1 cellular context compared by ENCODE assay signal in genomic region chr12:124503305-124503704, GRCh38.
TF ChIP-seq lines count a peak whose summit lies in the region.

No MANE protein-coding gene starts in this region.

TF ChIP-seq in A549, 52 proteins besides CTCF, POLR2A, EP300 and RAD21 (continued from another document):
- TF ChIP-seq, protein P1, sequence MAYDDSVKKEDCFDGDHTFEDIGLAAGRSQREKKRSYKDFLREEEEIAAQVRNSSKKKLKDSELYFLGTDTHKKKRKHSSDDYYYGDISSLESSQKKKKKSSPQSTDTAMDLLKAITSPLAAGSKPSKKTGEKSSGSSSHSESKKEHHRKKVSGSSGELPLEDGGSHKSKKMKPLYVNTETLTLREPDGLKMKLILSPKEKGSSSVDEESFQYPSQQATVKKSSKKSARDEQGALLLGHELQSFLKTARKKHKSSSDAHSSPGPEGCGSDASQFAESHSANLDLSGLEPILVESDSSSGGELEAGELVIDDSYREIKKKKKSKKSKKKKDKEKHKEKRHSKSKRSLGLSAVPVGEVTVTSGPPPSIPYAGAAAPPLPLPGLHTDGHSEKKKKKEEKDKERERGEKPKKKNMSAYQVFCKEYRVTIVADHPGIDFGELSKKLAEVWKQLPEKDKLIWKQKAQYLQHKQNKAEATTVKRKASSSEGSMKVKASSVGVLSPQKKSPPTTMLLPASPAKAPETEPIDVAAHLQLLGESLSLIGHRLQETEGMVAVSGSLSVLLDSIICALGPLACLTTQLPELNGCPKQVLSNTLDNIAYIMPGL (CRISPR knock-in tag; IDR thresholded peaks at IDR 0.05; ENCODE audit: borderline replicate concordance), result no peak
- TF ChIP-seq HOXA7 (CRISPR knock-in tag; IDR thresholded peaks at IDR 0.05), result no peak
- TF ChIP-seq, protein P2, sequence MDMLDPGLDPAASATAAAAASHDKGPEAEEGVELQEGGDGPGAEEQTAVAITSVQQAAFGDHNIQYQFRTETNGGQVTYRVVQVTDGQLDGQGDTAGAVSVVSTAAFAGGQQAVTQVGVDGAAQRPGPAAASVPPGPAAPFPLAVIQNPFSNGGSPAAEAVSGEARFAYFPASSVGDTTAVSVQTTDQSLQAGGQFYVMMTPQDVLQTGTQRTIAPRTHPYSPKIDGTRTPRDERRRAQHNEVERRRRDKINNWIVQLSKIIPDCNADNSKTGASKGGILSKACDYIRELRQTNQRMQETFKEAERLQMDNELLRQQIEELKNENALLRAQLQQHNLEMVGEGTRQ (IDR thresholded peaks at IDR 0.05), result no peak
- no peak for TF ChIP-seq CEBPB (IDR thresholded peaks at IDR 0.05)
- TF ChIP-seq EHMT2 (IDR thresholded peaks at IDR 0.05; ENCODE audit: low read depth), result no peak
- TF ChIP-seq ZC3H11A (IDR thresholded peaks at IDR 0.05), result no peak
- TF ChIP-seq GATA3 (IDR thresholded peaks at IDR 0.05; ENCODE audit: borderline replicate concordance), result no peak
- TF ChIP-seq, protein P3, sequence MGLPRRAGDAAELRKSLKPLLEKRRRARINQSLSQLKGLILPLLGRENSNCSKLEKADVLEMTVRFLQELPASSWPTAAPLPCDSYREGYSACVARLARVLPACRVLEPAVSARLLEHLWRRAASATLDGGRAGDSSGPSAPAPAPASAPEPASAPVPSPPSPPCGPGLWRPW (IDR thresholded peaks at IDR 0.05), result no peak
